Comparison of ENCODE assay signal across 33 cellular contexts in the genomic region with DNA sequence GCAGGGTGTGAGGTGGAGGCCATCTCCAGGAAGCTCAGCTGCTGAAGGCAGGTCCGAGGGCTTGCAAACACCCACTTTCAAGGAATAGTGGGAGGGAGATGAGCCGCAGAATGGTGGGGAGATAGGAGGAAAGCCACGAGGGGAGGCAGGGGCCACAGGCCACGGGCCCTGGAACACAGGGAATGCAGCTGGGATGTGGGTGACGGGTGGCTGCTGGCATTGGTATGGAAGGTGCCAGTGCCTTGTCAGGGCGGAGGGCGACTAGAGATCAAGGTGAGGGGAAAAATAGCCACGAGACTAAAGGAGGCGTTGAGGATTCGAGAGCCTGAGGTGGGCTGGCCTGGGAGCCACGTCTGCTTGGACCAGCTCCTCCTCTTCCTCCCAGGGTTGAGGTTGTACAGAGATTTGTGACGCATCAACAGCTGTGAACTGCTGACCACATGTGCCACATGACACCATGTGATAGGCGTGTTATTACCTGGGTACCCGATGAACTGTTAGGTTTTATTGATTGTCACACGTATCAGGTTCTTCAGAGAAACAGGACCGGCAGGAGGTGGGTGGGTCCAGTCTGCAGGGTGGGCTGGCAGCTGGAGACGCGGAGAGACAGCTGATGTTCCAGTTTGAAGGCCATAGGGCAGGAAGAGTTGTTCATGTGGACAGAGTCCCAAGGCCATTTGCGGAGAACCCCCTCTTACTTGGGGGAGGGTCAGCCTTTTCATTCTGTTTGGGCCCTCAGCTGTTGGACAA. TPM values are rescaled to one million over a fixed set of nuclear protein-coding genes. Genes with fewer than 3 reads are reported as not detected.
A peak's percentile ranks its signal among the peaks of the same experiment; 100 is the strongest.
DNase-seq lines count a peak whose midpoint lies in the region; ATAC-seq, FAIRE-seq and TF ChIP-seq lines count a peak whose summit lies in the region.
"Had no signal": no experiment of that assay in that cellular context is flagged by ENCODE, and none has a peak within 500 bp of the region (broad histone marks: within the 10 kb centered on the region; RNA-seq: fewer than 3 reads in every experiment).

No MANE protein-coding gene starts in this region.

- FAIRE-seq in pancreas (lab: Jason Lieb, UNC): no peak
- FAIRE-seq: bronchial epithelial cell, colon, endometrium, HTR-8/SVneo, small intestine, TTC549 had no signal

- H3K9me3 ChIP-seq in left ventricle myocardium inferior (replicated peaks) (no peaks in the 10 kb centered on the region), pancreas (no peaks in the 10 kb centered on the region)
- H3K9me3 ChIP-seq: Caco-2, SJSA1, suprapubic skin had no signal

- H3K27me3 ChIP-seq in left ventricle myocardium inferior (ENCODE audit: low read depth): no peaks in the 10 kb centered on the region
- no peaks in the 10 kb centered on the region for H3K27me3 ChIP-seq in pancreas
- H3K27me3 ChIP-seq: SJSA1, suprapubic skin had no signal

- H3K4me3 Mint-ChIP-seq in type B pancreatic cell: no peak overlapping the region
- H3K4me3 Mint-ChIP-seq: activated naive CD4-positive, alpha-beta T cell treated with anti-CD3 and anti-CD28 coated beads for 36 hours; activated T-cell treated with anti-CD3 and anti-CD28 coated beads, Interleukin-2, amount 50 U/mL, for 4 hours; memory B cell; naive thymus-derived CD4-positive, alpha-beta T cell had no signal

- DNase-seq in left ventricle myocardium inferior: no peak
- DNase-seq in left cardiac atrium: no peak
- peak; percentile 33 for DNase-seq in left kidney (ENCODE audit: low read depth, low spot score)
- peak in 3 of 6 donors; percentile 15 to 50 (median 33) for DNase-seq in pancreas
- peak; percentile 57 for DNase-seq in type B pancreatic cell (ENCODE audit: extremely low spot score, unreplicated experiment)
- no peak for DNase-seq in GOT3 (lab: John Stamatoyannopoulos, UW)
- DNase-seq in lower leg skin (ENCODE audit: low spot score in 2 of 2): no peak
- DNase-seq: activated CD8-positive, alpha-beta memory T cell treated with anti-CD3 and anti-CD28 coated beads for 24 hours; activated naive CD4-positive, alpha-beta T cell treated with anti-CD3 and anti-CD28 coated beads for 36 hours; activated T-cell treated with anti-CD3 and anti-CD28 coated beads, Interleukin-2, amount 50 U/mL, for 4 hours; AML-193; Caco-2; DND-41; GM23248; islet precursor cell; KG1; MM.1S; naive thymus-derived CD4-positive, alpha-beta T cell; NCI-H1417 treated with DMSO at 0.1 percent for 48 hours; NCI-H2107; NCI-H510A; small intestine; stimulated activated CD4-positive, alpha-beta T cell treated with anti-CD3 and anti-CD28 coated beads, Interleukin-2, amount 100 ng/mL, for 24 hours had no signal

- ATAC-seq in left cardiac atrium (no peak), pancreas (no peak), HG02678 (IDR thresholded peaks at IDR 0.05; ENCODE audit: unreplicated experiment) (no peak)
- ATAC-seq: activated T-cell treated with anti-CD3 and anti-CD28 coated beads, Interleukin-2, amount 50 U/mL, for 4 hours; naive thymus-derived CD4-positive, alpha-beta T cell had no signal

- TF ChIP-seq CTCF in left ventricle myocardium inferior (IDR thresholded peaks at IDR 0.05; ENCODE audit: borderline replicate concordance) (no peak), pancreas (IDR thresholded peaks at IDR 0.05) (no peak), type B pancreatic cell (conservative IDR thresholded peaks at IDR 0.05) (no peak), lower leg skin (IDR thresholded peaks at IDR 0.05) (no peak)

- H3K27ac Mint-ChIP-seq in type B pancreatic cell: peak overlapping the region; percentile 26
- H3K27ac Mint-ChIP-seq: activated naive CD4-positive, alpha-beta T cell treated with anti-CD3 and anti-CD28 coated beads for 36 hours; memory B cell; naive thymus-derived CD4-positive, alpha-beta T cell had no signal

- intact Hi-C loops in left ventricle myocardium inferior (cut with micrococcal nuclease) (no loop called here), left cardiac atrium (cut with DNase I) (loop anchor here in 1 of 2 donors (5.0 kb wide), 1 partner anchor 49 kb away; no protein-coding TSS in a partner anchor), pancreas (cut with DNase I) (loop anchor here in 1 of 3 donors (5.0 kb wide), 1 partner anchor 49 kb away; no protein-coding TSS in a partner anchor), lower leg skin (cut with DNase I; ENCODE audit: low total_unique reads) (no loop called here)

- peaks cover 60% of the 10 kb centered on the region for H3K4me1 Mint-ChIP-seq in type B pancreatic cell (ENCODE audit: unreplicated experiment)

- H3K9me3 Mint-ChIP-seq in type B pancreatic cell: no peaks in the 10 kb centered on the region
- H3K9me3 Mint-ChIP-seq: activated naive CD4-positive, alpha-beta T cell treated with anti-CD3 and anti-CD28 coated beads for 36 hours; activated T-cell treated with anti-CD3 and anti-CD28 coated beads, Interleukin-2, amount 50 U/mL, for 4 hours; memory B cell; naive thymus-derived CD4-positive, alpha-beta T cell had no signal

- TF ChIP-seq POLR2A in lower leg skin (IDR thresholded peaks at IDR 0.05): no peak

- 54 to 66% methylated on average over 19 of the region's 19 CpGs for WGBS in pancreas, 2 donors
- 86 to 87% methylated on average over 19 of the region's 19 CpGs for WGBS in lower leg skin, 2 donors

- H3K4me3 ChIP-seq in left ventricle myocardium inferior (no peak overlapping the region), pancreas (no peak overlapping the region), lower leg skin (ENCODE audit: low read depth, poor library complexity, severe bottlenecking) (no peak overlapping the region)
- H3K4me3 ChIP-seq: GM23248, SJSA1, suprapubic skin had no signal

- H3K36me3 Mint-ChIP-seq in type B pancreatic cell: no peaks in the 10 kb centered on the region

- H3K27me3 Mint-ChIP-seq in type B pancreatic cell: no peaks in the 10 kb centered on the region
- H3K27me3 Mint-ChIP-seq: memory B cell; naive thymus-derived CD4-positive, alpha-beta T cell had no signal

- H3K36me3 ChIP-seq in left ventricle myocardium inferior (peaks cover 4% of the 10 kb centered on the region), pancreas (no peaks in the 10 kb centered on the region)
- H3K36me3 ChIP-seq: SJSA1, suprapubic skin had no signal

- H3K27ac ChIP-seq in left ventricle myocardium inferior (replicated peaks) (peak overlapping the region; percentile 86), pancreas (peak overlapping the region; percentile 48 to 78 (median 58))
- H3K27ac ChIP-seq: GM23248, parathyroid adenoma, SJSA1, suprapubic skin had no signal

- H3K4me1 ChIP-seq in left ventricle myocardium inferior (peaks cover 75% of the 10 kb centered on the region), pancreas (peaks cover 77 to 84% (median 82%) of the 10 kb centered on the region in 3 donors)

RNA-seq across cellular contexts. Expression of a gene that starts 9.9 kb away (rescaled TPM):
- total RNA-seq in left ventricle myocardium inferior (51.5 TPM), left cardiac atrium (10 to 100 TPM; 17.2 to 28.4 TPM), pancreas (100 to 1,000 TPM; 140 to 286 (median 208) TPM), type B pancreatic cell (ENCODE audit: low replicate concordance) (53.6 and 56.3 TPM in 2 replicates), lower leg skin (100 to 1,000 TPM; 227 to 572 (median 354) TPM)
- 100 to 1,000 TPM in 1 of 2 donors, 10 to 100 TPM in 1; 93.5 to 130 TPM for polyA plus RNA-seq in pancreas

Comparison
In these comparisons a context has a peak if more than half of its experiments do, and no peak if none do; other contexts are left out.
1. DNase-seq: peak in left kidney (single experiment) and type B pancreatic cell (single experiment); none in left ventricle myocardium inferior (single experiment), left cardiac atrium (single experiment), GOT3 (single experiment) and lower leg skin (0 of 2).